8 cellular contexts compared by ENCODE assay signal in genomic region chr10:11018426-11018818, GRCh38. TPM values are rescaled to one million over a fixed set of nuclear protein-coding genes. Genes with fewer than 3 reads are reported as not detected.
DNase-seq lines count a peak whose midpoint lies in the region; ATAC-seq lines count a peak whose summit lies in the region.

No MANE protein-coding gene starts in this region.

- no peak overlapping the region for H3K27ac ChIP-seq in CD4-positive, CD25-positive, alpha-beta regulatory T cell (ENCODE audit: insufficient read depth, low read length, poor library complexity, severe bottlenecking)
- peak overlapping the region; percentile 54 for H3K27ac ChIP-seq in cingulate gyrus (ENCODE audit: low read depth, low read length)
- H3K27ac ChIP-seq in mucosa of rectum (ENCODE audit: low read depth in 2 of 2, low read length in 2 of 2), result peak overlapping the region; percentile 81

- H3K4me1 Mint-ChIP-seq in CD4-positive, CD25-positive, alpha-beta regulatory T cell, result peaks cover 0 to 14% (median 5%) of the 10 kb centered on the region in 4 donors

- no peaks in the 10 kb centered on the region for H3K36me3 Mint-ChIP-seq in CD4-positive, CD25-positive, alpha-beta regulatory T cell

- peaks cover 87% of the 10 kb centered on the region for H3K27me3 Mint-ChIP-seq in CD4-positive, CD25-positive, alpha-beta regulatory T cell

- H3K9ac ChIP-seq in mucosa of rectum (ENCODE audit: low read depth in 1 of 2, low read length in 2 of 2), result peak overlapping the region; percentile 61 to 84

- H3K4me3 ChIP-seq in CD4-positive, CD25-positive, alpha-beta regulatory T cell (ENCODE audit: low read depth, low read length), result no peak overlapping the region
- peak overlapping the region; percentile 77 to 78 for H3K4me3 ChIP-seq in mucosa of rectum (ENCODE audit: low read length in 2 of 2)

- DNase-seq in CD4-positive, CD25-positive, alpha-beta regulatory T cell, result no peak
- DNase-seq in dedifferentiated amniotic fluid mesenchymal stem cell (ENCODE audit: extremely low spot score) (no peak), NCI-H2196 (lab: John Stamatoyannopoulos, UW; ENCODE audit: unreplicated experiment) (no peak), pons (ENCODE audit: low spot score) (no peak)

- peaks cover 10% of the 10 kb centered on the region for H3K4me1 ChIP-seq in CD4-positive, CD25-positive, alpha-beta regulatory T cell (ENCODE audit: control insufficient read depth, insufficient read depth, low read length, poor library complexity, severe bottlenecking)
- peaks cover 19 to 21% of the 10 kb centered on the region in 2 donors for H3K4me1 ChIP-seq in mucosa of rectum (ENCODE audit: control insufficient read depth in 2 of 2, insufficient read depth in 2 of 2, low read length in 2 of 2)

- H3K4me3 Mint-ChIP-seq in CD4-positive, CD25-positive, alpha-beta regulatory T cell, result peak overlapping the region; percentile 60 to 85 (median 82)

- no peak for ATAC-seq in CD4-positive, CD25-positive, alpha-beta regulatory T cell (ENCODE audit: low read depth in 2 of 2)
- ATAC-seq in HG03521 (IDR thresholded peaks at IDR 0.05; ENCODE audit: unreplicated experiment), result peak; percentile 1
- no peak for ATAC-seq in GM21423 (IDR thresholded peaks at IDR 0.05; ENCODE audit: unreplicated experiment)

- peaks cover 71% of the 10 kb centered on the region for H3K27me3 ChIP-seq in CD4-positive, CD25-positive, alpha-beta regulatory T cell (ENCODE audit: control insufficient read depth, insufficient read depth, low read length)
- H3K27me3 ChIP-seq in mucosa of rectum (ENCODE audit: control insufficient read depth in 2 of 2, insufficient read depth in 2 of 2, low read length in 2 of 2), result no peaks in the 10 kb centered on the region

- no peaks in the 10 kb centered on the region for H3K36me3 ChIP-seq in CD4-positive, CD25-positive, alpha-beta regulatory T cell (ENCODE audit: control insufficient read depth, insufficient read depth, low read length)
- no peaks in the 10 kb centered on the region for H3K36me3 ChIP-seq in mucosa of rectum (ENCODE audit: control insufficient read depth in 2 of 2, insufficient read depth in 2 of 2, low read length in 2 of 2)

- H3K9me3 ChIP-seq in CD4-positive, CD25-positive, alpha-beta regulatory T cell (ENCODE audit: control insufficient read depth in 2 of 2, low read length in 2 of 2), result no peaks in the 10 kb centered on the region
- no peaks in the 10 kb centered on the region for H3K9me3 ChIP-seq in mucosa of rectum (ENCODE audit: control insufficient read depth in 2 of 2, low read length in 2 of 2)

- H3K9me3 Mint-ChIP-seq in CD4-positive, CD25-positive, alpha-beta regulatory T cell, result peaks cover 0 to 2% (median 0%) of the 10 kb centered on the region in 7 donors

- H3K27ac Mint-ChIP-seq in CD4-positive, CD25-positive, alpha-beta regulatory T cell, result no peak overlapping the region

RNA-seq across cellular contexts. Expression of gene CELF2, which starts 0.8 kb away (rescaled TPM):
- total RNA-seq in CD4-positive, CD25-positive, alpha-beta regulatory T cell, result 230 TPM
- polyA plus RNA-seq in CD4-positive, CD25-positive, alpha-beta regulatory T cell, result 100 to 1,000 TPM; 117 to 162 (median 145) TPM
